1 cellular context compared by ENCODE assay signal in the genomic region with DNA sequence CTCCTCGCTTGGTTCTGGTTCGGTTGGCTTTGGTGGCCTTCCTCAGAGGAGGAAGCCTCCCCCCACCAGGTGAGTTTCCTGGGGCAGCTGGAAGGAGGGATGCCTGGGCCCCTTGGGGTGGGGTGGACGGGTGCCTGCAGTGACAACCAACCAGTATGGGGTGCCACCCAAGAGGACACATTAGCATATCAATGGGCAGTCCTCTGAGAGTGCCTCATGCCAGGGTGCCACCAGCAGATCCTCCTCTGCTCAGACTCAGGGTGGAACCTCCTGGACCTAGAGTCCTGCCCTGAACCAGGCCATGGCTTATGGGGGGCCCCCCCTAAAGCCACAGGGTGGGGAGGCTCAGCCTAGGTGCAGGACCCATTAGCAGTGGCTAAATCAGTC.
A peak's percentile ranks its signal among the peaks of the same experiment; 100 is the strongest.
TF ChIP-seq lines count a peak whose summit lies in the region.

No MANE protein-coding gene starts in this region.

TF ChIP-seq in HepG2, 621 proteins besides CTCF, POLR2A, EP300 and RAD21:
- TF ChIP-seq HDAC1 (CRISPR knock-in tag; IDR thresholded peaks at IDR 0.05): peak; percentile 18; the same call in 1 of the 2 replicates
- 0 out of 2 replicates have a peak, but pooled peaks have one; percentile 7 for TF ChIP-seq ZGPAT (CRISPR knock-in tag; IDR thresholded peaks at IDR 0.05)
- TF ChIP-seq POLR2AphosphoS5 (IDR thresholded peaks at IDR 0.05; ENCODE audit: low read depth, low read length): no peak
TF ChIP-seq in HepG2: peak in this region for 2.
